Comparison of ENCODE assay signal across 8 cellular contexts in the genomic region with DNA sequence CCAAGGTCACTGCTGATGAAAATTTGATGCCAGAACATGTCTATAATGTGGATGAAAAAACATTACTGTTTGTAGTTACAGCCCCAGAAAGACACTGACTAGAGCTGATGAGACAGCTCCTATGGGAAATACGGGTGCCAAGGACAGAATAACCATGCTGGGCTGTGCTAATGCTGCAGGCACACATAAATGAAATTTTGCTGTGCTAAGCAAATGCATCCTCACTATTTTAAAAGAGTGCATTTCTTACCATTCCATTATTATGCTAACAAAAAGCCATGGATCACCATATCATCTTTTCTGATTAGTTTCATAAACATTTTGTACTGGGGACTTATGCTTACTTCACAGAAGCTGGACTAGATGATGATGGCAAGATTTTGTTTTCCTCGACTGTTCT.
"Had no signal": no experiment of that assay in that cellular context is flagged by ENCODE, and none has a peak within 500 bp of the region (broad histone marks: within the 10 kb centered on the region; RNA-seq: fewer than 3 reads in every experiment).

No MANE protein-coding gene starts in this region.

- H3K27ac ChIP-seq: KMS-11 had no signal

- H3K9ac ChIP-seq: KMS-11 had no signal

- DNase-seq: H9, HCEC 1CT, KBM-7 had no signal

- ATAC-seq: GM23338 had no signal

- H2AFZ ChIP-seq: GM23338 had no signal

- H3K4me3 ChIP-seq: GM23338 had no signal

- H3K4me2 ChIP-seq: GM23338, KMS-11 had no signal

- FAIRE-seq: H1, H54, HTR-8/SVneo had no signal
